1 cellular context compared by ENCODE assay signal in the genomic region with DNA sequence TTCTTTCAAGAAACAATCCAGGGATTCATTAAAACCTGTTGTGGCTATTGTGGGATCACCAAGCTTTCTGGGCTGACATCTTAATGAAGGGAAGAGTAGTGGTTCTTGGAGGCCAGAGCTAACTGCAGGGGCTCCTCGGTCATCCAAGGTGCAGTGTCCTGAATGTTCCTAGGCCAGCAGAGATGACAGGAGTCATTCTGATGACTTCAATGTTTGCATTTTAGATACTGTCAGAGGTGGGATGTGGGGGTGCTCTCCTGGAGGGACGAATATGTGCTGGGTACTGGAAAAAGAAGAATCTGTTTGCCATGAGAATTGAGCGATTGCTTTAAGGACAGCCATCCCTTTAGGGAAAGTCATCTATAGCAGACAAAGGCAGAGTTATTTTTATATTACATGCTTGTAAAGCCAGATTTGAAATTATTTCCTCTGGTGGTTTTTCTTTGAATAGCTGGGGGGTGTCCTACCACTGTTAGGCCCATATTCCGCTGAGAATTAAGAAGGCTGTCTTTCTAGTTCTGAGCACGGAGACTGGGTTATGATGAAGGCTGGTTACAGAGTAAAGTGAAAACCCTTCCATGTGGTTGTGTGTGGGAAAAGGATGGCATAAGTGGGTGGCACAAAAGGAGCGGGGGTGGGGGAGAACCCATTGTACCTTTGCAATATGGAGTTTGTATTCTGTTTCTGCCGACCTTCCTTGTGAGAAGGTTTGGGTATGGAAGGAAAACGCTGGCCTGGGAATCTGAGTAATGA.
TF ChIP-seq lines count a peak whose summit lies in the region.

No MANE protein-coding gene starts in this region.

TF ChIP-seq in HepG2, 621 proteins besides CTCF, POLR2A, EP300 and RAD21 (continued from another document and continues in another):
- peak; percentile 50; the same call in 1 of the 2 replicates for TF ChIP-seq SAP130 (CRISPR knock-in tag; IDR thresholded peaks at IDR 0.05; ENCODE audit: low read depth)
- TF ChIP-seq, protein P1, sequence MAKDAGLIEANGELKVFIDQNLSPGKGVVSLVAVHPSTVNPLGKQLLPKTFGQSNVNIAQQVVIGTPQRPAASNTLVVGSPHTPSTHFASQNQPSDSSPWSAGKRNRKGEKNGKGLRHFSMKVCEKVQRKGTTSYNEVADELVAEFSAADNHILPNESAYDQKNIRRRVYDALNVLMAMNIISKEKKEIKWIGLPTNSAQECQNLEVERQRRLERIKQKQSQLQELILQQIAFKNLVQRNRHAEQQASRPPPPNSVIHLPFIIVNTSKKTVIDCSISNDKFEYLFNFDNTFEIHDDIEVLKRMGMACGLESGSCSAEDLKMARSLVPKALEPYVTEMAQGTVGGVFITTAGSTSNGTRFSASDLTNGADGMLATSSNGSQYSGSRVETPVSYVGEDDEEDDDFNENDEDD (CRISPR knock-in tag; IDR thresholded peaks at IDR 0.05; ENCODE audit: borderline replicate concordance) = no peak
- TF ChIP-seq AKAP8 (CRISPR knock-in tag; IDR thresholded peaks at IDR 0.05) = 0 out of 2 replicates have a peak, but pooled peaks have one; percentile 32
- TF ChIP-seq NR2C2 (CRISPR knock-in tag; IDR thresholded peaks at IDR 0.05; ENCODE audit: borderline replicate concordance) = 0 out of 2 replicates have a peak, but pooled peaks have one; percentile 18
- peak; percentile 3; the same call in 1 of the 2 replicates for TF ChIP-seq KMT2A (CRISPR knock-in tag; IDR thresholded peaks at IDR 0.05)
- 0 out of 2 replicates have a peak, but pooled peaks have one; percentile 33 for TF ChIP-seq TP53 (CRISPR knock-in tag; conservative IDR thresholded peaks at IDR 0.05)
- peak; percentile 40 for TF ChIP-seq RBM22 (optimal IDR thresholded peaks at IDR 0.05; ENCODE audit: low read length)
- peak; percentile 15; the same call in 1 of the 2 replicates for TF ChIP-seq TAF1 (CRISPR knock-in tag; IDR thresholded peaks at IDR 0.05)
- TF ChIP-seq ADNP (CRISPR knock-in tag; IDR thresholded peaks at IDR 0.05) = no peak
- TF ChIP-seq, protein P2, sequence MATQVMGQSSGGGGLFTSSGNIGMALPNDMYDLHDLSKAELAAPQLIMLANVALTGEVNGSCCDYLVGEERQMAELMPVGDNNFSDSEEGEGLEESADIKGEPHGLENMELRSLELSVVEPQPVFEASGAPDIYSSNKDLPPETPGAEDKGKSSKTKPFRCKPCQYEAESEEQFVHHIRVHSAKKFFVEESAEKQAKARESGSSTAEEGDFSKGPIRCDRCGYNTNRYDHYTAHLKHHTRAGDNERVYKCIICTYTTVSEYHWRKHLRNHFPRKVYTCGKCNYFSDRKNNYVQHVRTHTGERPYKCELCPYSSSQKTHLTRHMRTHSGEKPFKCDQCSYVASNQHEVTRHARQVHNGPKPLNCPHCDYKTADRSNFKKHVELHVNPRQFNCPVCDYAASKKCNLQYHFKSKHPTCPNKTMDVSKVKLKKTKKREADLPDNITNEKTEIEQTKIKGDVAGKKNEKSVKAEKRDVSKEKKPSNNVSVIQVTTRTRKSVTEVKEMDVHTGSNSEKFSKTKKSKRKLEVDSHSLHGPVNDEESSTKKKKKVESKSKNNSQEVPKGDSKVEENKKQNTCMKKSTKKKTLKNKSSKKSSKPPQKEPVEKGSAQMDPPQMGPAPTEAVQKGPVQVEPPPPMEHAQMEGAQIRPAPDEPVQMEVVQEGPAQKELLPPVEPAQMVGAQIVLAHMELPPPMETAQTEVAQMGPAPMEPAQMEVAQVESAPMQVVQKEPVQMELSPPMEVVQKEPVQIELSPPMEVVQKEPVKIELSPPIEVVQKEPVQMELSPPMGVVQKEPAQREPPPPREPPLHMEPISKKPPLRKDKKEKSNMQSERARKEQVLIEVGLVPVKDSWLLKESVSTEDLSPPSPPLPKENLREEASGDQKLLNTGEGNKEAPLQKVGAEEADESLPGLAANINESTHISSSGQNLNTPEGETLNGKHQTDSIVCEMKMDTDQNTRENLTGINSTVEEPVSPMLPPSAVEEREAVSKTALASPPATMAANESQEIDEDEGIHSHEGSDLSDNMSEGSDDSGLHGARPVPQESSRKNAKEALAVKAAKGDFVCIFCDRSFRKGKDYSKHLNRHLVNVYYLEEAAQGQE (IDR thresholded peaks at IDR 0.05; ENCODE audit: borderline replicate concordance in 1 of 2, low read depth in 1 of 2, low read length in 2 of 2) = peak in 1 of 2 experiments; percentile 25; a peak in 1 of 4 replicates
- TF ChIP-seq ZNF567 (CRISPR knock-in tag; IDR thresholded peaks at IDR 0.05; ENCODE audit: borderline replicate concordance) = 0 out of 2 replicates have a peak, but pooled peaks have one; percentile 72
- no peak for TF ChIP-seq ZMYM3 (CRISPR knock-in tag; IDR thresholded peaks at IDR 0.05)
- TF ChIP-seq NBN (conservative IDR thresholded peaks at IDR 0.05) = no peak
- peak; percentile 46 for TF ChIP-seq ZFX (CRISPR knock-in tag; IDR thresholded peaks at IDR 0.05; ENCODE audit: low read depth)
- TF ChIP-seq ZNF510 (CRISPR knock-in tag; IDR thresholded peaks at IDR 0.05; ENCODE audit: low read depth) = no peak
- TF ChIP-seq KDM6A (CRISPR knock-in tag; IDR thresholded peaks at IDR 0.05; ENCODE audit: low read depth) = no peak
- peak; percentile 70; the same call in 1 of the 2 replicates for TF ChIP-seq CCDC6 (CRISPR knock-in tag; IDR thresholded peaks at IDR 0.05)
- TF ChIP-seq HNF4A (CRISPR knock-in tag; IDR thresholded peaks at IDR 0.05) = 0 out of 2 replicates have a peak, but pooled peaks have one; percentile 8
- TF ChIP-seq, protein P3, sequence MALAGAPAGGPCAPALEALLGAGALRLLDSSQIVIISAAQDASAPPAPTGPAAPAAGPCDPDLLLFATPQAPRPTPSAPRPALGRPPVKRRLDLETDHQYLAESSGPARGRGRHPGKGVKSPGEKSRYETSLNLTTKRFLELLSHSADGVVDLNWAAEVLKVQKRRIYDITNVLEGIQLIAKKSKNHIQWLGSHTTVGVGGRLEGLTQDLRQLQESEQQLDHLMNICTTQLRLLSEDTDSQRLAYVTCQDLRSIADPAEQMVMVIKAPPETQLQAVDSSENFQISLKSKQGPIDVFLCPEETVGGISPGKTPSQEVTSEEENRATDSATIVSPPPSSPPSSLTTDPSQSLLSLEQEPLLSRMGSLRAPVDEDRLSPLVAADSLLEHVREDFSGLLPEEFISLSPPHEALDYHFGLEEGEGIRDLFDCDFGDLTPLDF (CRISPR knock-in tag; IDR thresholded peaks at IDR 0.05) = peak; percentile 45; the same call in 1 of the 2 replicates
- no peak for TF ChIP-seq CC2D1A (CRISPR knock-in tag; IDR thresholded peaks at IDR 0.05)
- 0 out of 2 replicates have a peak, but pooled peaks have one; percentile 18 for TF ChIP-seq ZNF547 (CRISPR knock-in tag; IDR thresholded peaks at IDR 0.05)
- TF ChIP-seq ZNF850 (CRISPR knock-in tag; conservative IDR thresholded peaks at IDR 0.05) = 0 out of 2 replicates have a peak, but pooled peaks have one; percentile 38
- TF ChIP-seq ZBTB21 (CRISPR knock-in tag; IDR thresholded peaks at IDR 0.05) = 0 out of 2 replicates have a peak, but pooled peaks have one; percentile 19
- no peak for TF ChIP-seq ZNF879 (CRISPR knock-in tag; IDR thresholded peaks at IDR 0.05)
- TF ChIP-seq, protein P4, sequence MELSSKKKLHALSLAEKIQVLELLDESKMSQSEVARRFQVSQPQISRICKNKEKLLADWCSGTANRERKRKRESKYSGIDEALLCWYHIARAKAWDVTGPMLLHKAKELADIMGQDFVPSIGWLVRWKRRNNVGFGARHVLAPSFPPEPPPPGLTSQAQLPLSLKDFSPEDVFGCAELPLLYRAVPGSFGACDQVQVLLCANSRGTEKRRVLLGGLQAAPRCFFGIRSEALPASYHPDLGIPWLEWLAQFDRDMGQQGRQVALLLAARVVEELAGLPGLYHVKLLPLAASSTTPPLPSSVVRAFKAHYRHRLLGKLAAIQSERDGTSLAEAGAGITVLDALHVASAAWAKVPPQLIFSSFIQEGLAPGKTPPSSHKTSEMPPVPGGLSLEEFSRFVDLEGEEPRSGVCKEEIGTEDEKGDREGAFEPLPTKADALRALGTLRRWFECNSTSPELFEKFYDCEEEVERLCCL (CRISPR knock-in tag; IDR thresholded peaks at IDR 0.05; ENCODE audit: borderline replicate concordance) = peak; percentile 37; the same call in 1 of the 2 replicates
- no peak for TF ChIP-seq CHD2 (IDR thresholded peaks at IDR 0.05; ENCODE audit: low read depth, low read length)
- 0 out of 2 replicates have a peak, but pooled peaks have one; percentile 6 for TF ChIP-seq FOSL2 (CRISPR knock-in tag; IDR thresholded peaks at IDR 0.05)
- TF ChIP-seq TGIF2 (CRISPR knock-in tag; IDR thresholded peaks at IDR 0.05) = 0 out of 2 replicates have a peak, but pooled peaks have one; percentile 52
- no peak for TF ChIP-seq ZNF720 (CRISPR knock-in tag; IDR thresholded peaks at IDR 0.05)
- TF ChIP-seq POLR2G (IDR thresholded peaks at IDR 0.05; ENCODE audit: low read depth, low read length) = peak; percentile 58; the same call in 1 of the 2 replicates
- 0 out of 2 replicates have a peak, but pooled peaks have one; percentile 18 for TF ChIP-seq ZMAT3 (CRISPR knock-in tag; conservative IDR thresholded peaks at IDR 0.05)
- 0 out of 2 replicates have a peak, but pooled peaks have one; percentile 19 for TF ChIP-seq ZNF136 (CRISPR knock-in tag; IDR thresholded peaks at IDR 0.05; ENCODE audit: low read depth)
- peak; percentile 27; the same call in 1 of the 2 replicates for TF ChIP-seq ZFP37 (CRISPR knock-in tag; IDR thresholded peaks at IDR 0.05; ENCODE audit: borderline replicate concordance)
- no peak for TF ChIP-seq ZNF557 (CRISPR knock-in tag; IDR thresholded peaks at IDR 0.05)
- TF ChIP-seq ZNF605 (CRISPR knock-in tag; IDR thresholded peaks at IDR 0.05) = 0 out of 2 replicates have a peak, but pooled peaks have one; percentile 51
- TF ChIP-seq HMG20B (CRISPR knock-in tag; conservative IDR thresholded peaks at IDR 0.05) = no peak
- TF ChIP-seq ZNF329 (CRISPR knock-in tag; IDR thresholded peaks at IDR 0.05; ENCODE audit: low read depth) = no peak
- TF ChIP-seq ZNF296 (CRISPR knock-in tag; conservative IDR thresholded peaks at IDR 0.05) = no peak
- 0 out of 2 replicates have a peak, but pooled peaks have one; percentile 24 for TF ChIP-seq MBD4 (IDR thresholded peaks at IDR 0.05; ENCODE audit: borderline replicate concordance, low read length)
- 0 out of 2 replicates have a peak, but pooled peaks have one; percentile 0 for TF ChIP-seq SIN3A (IDR thresholded peaks at IDR 0.05; ENCODE audit: borderline replicate concordance, low read depth, low read length)
- 0 out of 2 replicates have a peak, but pooled peaks have one; percentile 27 for TF ChIP-seq ZNF543 (CRISPR knock-in tag; IDR thresholded peaks at IDR 0.05)
- 0 out of 2 replicates have a peak, but pooled peaks have one; percentile 75 for TF ChIP-seq ZNF816 (CRISPR knock-in tag; IDR thresholded peaks at IDR 0.05; ENCODE audit: borderline replicate concordance)
- TF ChIP-seq ZNF337 (CRISPR knock-in tag; IDR thresholded peaks at IDR 0.05; ENCODE audit: borderline replicate concordance, low read depth) = peak; percentile 15; the same call in 1 of the 2 replicates
- TF ChIP-seq KLF12 (CRISPR knock-in tag; IDR thresholded peaks at IDR 0.05; ENCODE audit: borderline replicate concordance) = no peak
- 0 out of 2 replicates have a peak, but pooled peaks have one; percentile 56 for TF ChIP-seq POLR2AphosphoS5 (IDR thresholded peaks at IDR 0.05; ENCODE audit: low read depth, low read length)
- TF ChIP-seq ZNF619 (CRISPR knock-in tag; IDR thresholded peaks at IDR 0.05) = 0 out of 2 replicates have a peak, but pooled peaks have one; percentile 9
- TF ChIP-seq FOXJ3 (CRISPR knock-in tag; IDR thresholded peaks at IDR 0.05; ENCODE audit: borderline replicate concordance) = peak; percentile 63; the same call in 1 of the 2 replicates
- TF ChIP-seq ZBTB1 (CRISPR knock-in tag; IDR thresholded peaks at IDR 0.05; ENCODE audit: borderline replicate concordance) = no peak
- peak; percentile 35 for TF ChIP-seq ZFY (CRISPR knock-in tag; IDR thresholded peaks at IDR 0.05)
- TF ChIP-seq, protein P5, sequence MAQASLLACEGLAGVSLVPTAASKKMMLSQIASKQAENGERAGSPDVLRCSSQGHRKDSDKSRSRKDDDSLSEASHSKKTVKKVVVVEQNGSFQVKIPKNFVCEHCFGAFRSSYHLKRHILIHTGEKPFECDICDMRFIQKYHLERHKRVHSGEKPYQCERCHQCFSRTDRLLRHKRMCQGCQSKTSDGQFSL (CRISPR knock-in tag; IDR thresholded peaks at IDR 0.05) = peak; percentile 54; the same call in 1 of the 2 replicates
- peak; percentile 42; the same call in 1 of the 2 replicates for TF ChIP-seq ZNF501 (CRISPR knock-in tag; IDR thresholded peaks at IDR 0.05)
- TF ChIP-seq, protein P6, sequence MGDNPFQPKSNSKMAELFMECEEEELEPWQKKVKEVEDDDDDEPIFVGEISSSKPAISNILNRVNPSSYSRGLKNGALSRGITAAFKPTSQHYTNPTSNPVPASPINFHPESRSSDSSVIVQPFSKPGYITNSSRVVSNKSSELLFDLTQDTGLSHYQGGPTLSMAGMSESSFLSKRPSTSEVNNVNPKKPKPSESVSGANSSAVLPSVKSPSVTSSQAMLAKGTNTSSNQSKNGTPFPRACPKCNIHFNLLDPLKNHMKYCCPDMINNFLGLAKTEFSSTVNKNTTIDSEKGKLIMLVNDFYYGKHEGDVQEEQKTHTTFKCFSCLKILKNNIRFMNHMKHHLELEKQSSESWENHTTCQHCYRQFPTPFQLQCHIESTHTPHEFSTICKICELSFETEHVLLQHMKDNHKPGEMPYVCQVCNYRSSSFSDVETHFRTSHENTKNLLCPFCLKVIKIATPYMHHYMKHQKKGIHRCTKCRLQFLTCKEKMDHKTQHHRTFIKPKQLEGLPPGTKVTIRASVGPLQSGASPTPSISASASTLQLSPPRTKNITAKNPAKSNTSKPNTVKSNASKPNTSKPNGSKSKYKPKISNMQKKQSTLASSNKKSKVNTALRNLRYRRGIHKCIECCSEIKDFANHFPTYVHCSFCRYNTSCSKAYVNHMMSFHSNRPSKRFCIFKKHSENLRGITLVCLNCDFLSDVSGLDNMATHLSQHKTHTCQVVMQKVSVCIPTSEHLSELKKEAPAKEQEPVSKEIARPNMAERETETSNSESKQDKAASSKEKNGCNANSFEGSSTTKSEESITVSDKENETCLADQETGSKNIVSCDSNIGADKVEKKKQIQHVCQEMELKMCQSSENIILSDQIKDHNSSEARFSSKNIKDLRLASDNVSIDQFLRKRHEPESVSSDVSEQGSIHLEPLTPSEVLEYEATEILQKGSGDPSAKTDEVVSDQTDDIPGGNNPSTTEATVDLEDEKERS (CRISPR knock-in tag; IDR thresholded peaks at IDR 0.05) = peak; percentile 84
- no peak for TF ChIP-seq TSC22D2 (CRISPR knock-in tag; IDR thresholded peaks at IDR 0.05; ENCODE audit: borderline replicate concordance)
- TF ChIP-seq, protein P7, sequence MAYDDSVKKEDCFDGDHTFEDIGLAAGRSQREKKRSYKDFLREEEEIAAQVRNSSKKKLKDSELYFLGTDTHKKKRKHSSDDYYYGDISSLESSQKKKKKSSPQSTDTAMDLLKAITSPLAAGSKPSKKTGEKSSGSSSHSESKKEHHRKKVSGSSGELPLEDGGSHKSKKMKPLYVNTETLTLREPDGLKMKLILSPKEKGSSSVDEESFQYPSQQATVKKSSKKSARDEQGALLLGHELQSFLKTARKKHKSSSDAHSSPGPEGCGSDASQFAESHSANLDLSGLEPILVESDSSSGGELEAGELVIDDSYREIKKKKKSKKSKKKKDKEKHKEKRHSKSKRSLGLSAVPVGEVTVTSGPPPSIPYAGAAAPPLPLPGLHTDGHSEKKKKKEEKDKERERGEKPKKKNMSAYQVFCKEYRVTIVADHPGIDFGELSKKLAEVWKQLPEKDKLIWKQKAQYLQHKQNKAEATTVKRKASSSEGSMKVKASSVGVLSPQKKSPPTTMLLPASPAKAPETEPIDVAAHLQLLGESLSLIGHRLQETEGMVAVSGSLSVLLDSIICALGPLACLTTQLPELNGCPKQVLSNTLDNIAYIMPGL (CRISPR knock-in tag; IDR thresholded peaks at IDR 0.05; ENCODE audit: borderline replicate concordance in 1 of 2, low read depth in 1 of 2) = peak in 1 of 2 experiments; percentile 12; a peak in 1 of 4 replicates
